In genomic region chr9:127568618-127568970, GRCh38 we compare ENCODE assay signal across 8 cellular contexts. TPM values are rescaled to one million over a fixed set of nuclear protein-coding genes. Genes with fewer than 3 reads are reported as not detected.
DNase-seq lines count a peak whose midpoint lies in the region; ATAC-seq, FAIRE-seq and TF ChIP-seq lines count a peak whose summit lies in the region.

No MANE protein-coding gene starts in this region.

- TF ChIP-seq POLR2A in adrenal gland (IDR thresholded peaks at IDR 0.05) (no peak), HepG2 (IDR thresholded peaks at IDR 0.05; ENCODE audit: insufficient read depth in 1 of 2, low read depth in 2 of 2, low read length in 2 of 2) (no peak)

- FAIRE-seq in HepG2 (lab: Jason Lieb, UNC) = no peak

- H3K4me2 ChIP-seq in HepG2 (ENCODE audit: low read depth, low read length) = peak overlapping the region; percentile 86

- no peak overlapping the region for H3K27ac Mint-ChIP-seq in activated naive CD8-positive, alpha-beta T cell treated with anti-CD3 and anti-CD28 coated beads, Interleukin-2, amount 10 ng/mL, durations not matched to agents 7 days and 5 days
- no peak overlapping the region for H3K27ac Mint-ChIP-seq in activated naive CD8-positive, alpha-beta T cell treated with anti-CD3 and anti-CD28 coated beads for 36 hours

- H3K36me3 ChIP-seq in adrenal gland (replicated peaks in 1 of 2) (no peaks in the 10 kb centered on the region), HepG2 (replicated peaks in 1 of 2; ENCODE audit: control insufficient read depth in 1 of 2, insufficient read depth in 2 of 2, low read length in 2 of 2) (peaks cover 3 to 4% of the 10 kb centered on the region in 2 experiments; a peak in 3 of 5 replicates), upper lobe of right lung (peaks cover 6% of the 10 kb centered on the region)

- TF ChIP-seq RAD21 in HepG2 (CRISPR knock-in tag; IDR thresholded peaks at IDR 0.05) = peak; percentile 40; the same call in 1 of the 2 replicates

- peaks cover 34% of the 10 kb centered on the region for H3K79me2 ChIP-seq in HepG2 (ENCODE audit: insufficient read depth, low read length)

- H3K4me1 ChIP-seq in adrenal gland (replicated peaks in 1 of 2) (peaks cover 25 to 55% of the 10 kb centered on the region in 2 donors), HepG2 (ENCODE audit: insufficient read depth, low read length) (peaks cover 53% of the 10 kb centered on the region), upper lobe of right lung (peaks cover 43% of the 10 kb centered on the region)

- H3K36me3 Mint-ChIP-seq in activated naive CD8-positive, alpha-beta T cell treated with anti-CD3 and anti-CD28 coated beads, Interleukin-2, amount 10 ng/mL, durations not matched to agents 7 days and 5 days = peaks cover 10% of the 10 kb centered on the region
- no peaks in the 10 kb centered on the region for H3K36me3 Mint-ChIP-seq in activated naive CD8-positive, alpha-beta T cell treated with anti-CD3 and anti-CD28 coated beads for 36 hours

- POLR2A ChIA-PET in activated naive CD8-positive, alpha-beta T cell treated with anti-CD3 and anti-CD28 coated beads, Interleukin-2, amount 10 ng/mL, durations not matched to agents 7 days and 5 days (lab: Charles Lee) = interaction anchor here (1.1 to 4.6 kb wide), 5 partner anchors 10 to 497 kb away, joined by 3 to 84 read pairs (median 3); partner anchors contain the start of gene TOR2A
- POLR2A ChIA-PET in HepG2 (lab: Yijun Ruan, JAX) = interaction anchor here (1.4 to 2.4 kb wide), 3 partner anchors 8 to 23 kb away, joined by 5 to 9 read pairs (median 8); no protein-coding TSS in a partner anchor

- peak overlapping the region; percentile 41 to 98 (median 81) for H3K27ac ChIP-seq in adrenal gland
- H3K27ac ChIP-seq in HepG2 (ENCODE audit: extremely low read length, insufficient read depth, low read length) = peak overlapping the region; percentile 25
- H3K27ac ChIP-seq in upper lobe of right lung = peak overlapping the region; percentile 91

- H3K9me3 Mint-ChIP-seq in activated naive CD8-positive, alpha-beta T cell treated with anti-CD3 and anti-CD28 coated beads, Interleukin-2, amount 10 ng/mL, durations not matched to agents 7 days and 5 days = no peaks in the 10 kb centered on the region
- H3K9me3 Mint-ChIP-seq in activated naive CD8-positive, alpha-beta T cell treated with anti-CD3 and anti-CD28 coated beads for 36 hours = no peaks in the 10 kb centered on the region

- no peaks in the 10 kb centered on the region for H3K27me3 ChIP-seq in adrenal gland
- H3K27me3 ChIP-seq in HepG2 (ENCODE audit: control insufficient read depth in 1 of 2, insufficient read depth in 2 of 2, low read length in 2 of 2) = no peaks in the 10 kb centered on the region; a peak in 2 of 5 replicates
- H3K27me3 ChIP-seq in upper lobe of right lung = no peaks in the 10 kb centered on the region

- intact Hi-C loops in adrenal gland (cut with DNase I) = loop anchor here in 1 of 2 donors (5.0 kb wide), 1 partner anchor 41 kb away; no protein-coding TSS in a partner anchor
- intact Hi-C loops in HepG2 (cut with micrococcal nuclease; ENCODE audit: unreplicated experiment) = no loop called here
- intact Hi-C loops in upper lobe of right lung (cut with DNase I) = no loop called here
- intact Hi-C loops in left colon (cut with DNase I, micrococcal nuclease) = no loop called here

- H3K9me3 ChIP-seq in adrenal gland (replicated peaks in 1 of 3) (no peaks in the 10 kb centered on the region), HepG2 (ENCODE audit: low read length) (no peaks in the 10 kb centered on the region), upper lobe of right lung (no peaks in the 10 kb centered on the region)

- peaks cover 3% of the 10 kb centered on the region; the same call in 1 of the 2 replicates for H4K20me1 ChIP-seq in HepG2 (ENCODE audit: insufficient read depth, low read length)

- H3K4me3 ChIP-seq in adrenal gland = peak overlapping the region; percentile 41 to 88 (median 64)
- peak overlapping the region; percentile 75 to 86 (median 84) for H3K4me3 ChIP-seq in HepG2 (replicated peaks in 1 of 3; ENCODE audit: insufficient read depth in 1 of 3, low read depth in 2 of 3, low read length in 3 of 3)
- H3K4me3 ChIP-seq in upper lobe of right lung = peak overlapping the region; percentile 92

- CTCF ChIA-PET in HepG2 (lab: Yijun Ruan, JAX; ENCODE audit: low intra/inter-chr PET ratio, low total read pairs) = no interaction called here

- DNase-seq in activated naive CD8-positive, alpha-beta T cell treated with anti-CD3 and anti-CD28 coated beads, Interleukin-2, amount 10 ng/mL, durations not matched to agents 7 days and 5 days = no peak
- no peak for DNase-seq in activated naive CD8-positive, alpha-beta T cell treated with anti-CD3 and anti-CD28 coated beads for 36 hours
- no peak for DNase-seq in adrenal gland
- DNase-seq in HepG2 (ENCODE audit: low spot score) = no peak
- no peak for DNase-seq in upper lobe of right lung
- no peak for DNase-seq in left colon
- DNase-seq in effector CD8-positive, alpha-beta T cell (lab: John Stamatoyannopoulos, UW) = no peak
- no peak for DNase-seq in A172 (ENCODE audit: low spot score)

- H3K27me3 Mint-ChIP-seq in activated naive CD8-positive, alpha-beta T cell treated with anti-CD3 and anti-CD28 coated beads, Interleukin-2, amount 10 ng/mL, durations not matched to agents 7 days and 5 days = no peaks in the 10 kb centered on the region
- H3K27me3 Mint-ChIP-seq in activated naive CD8-positive, alpha-beta T cell treated with anti-CD3 and anti-CD28 coated beads for 36 hours = no peaks in the 10 kb centered on the region

- WGBS in adrenal gland, 4 donors = 1% methylated on average over 43 to 49 of the region's 50 CpGs; no CpG with 5 or more reads in 2 of the 4 donors
- WGBS in HepG2 (ENCODE audit: low lambda C conversion rate) = no CpG with 5 or more reads among the region's 50 CpGs

- H3K9ac ChIP-seq in HepG2 (ENCODE audit: insufficient read depth, low read depth, low read length) = peak overlapping the region; percentile 82

- H2AFZ ChIP-seq in HepG2 (ENCODE audit: low read length) = no peak overlapping the region

- no TSS peak for BruUV-seq in HepG2 (replicated peaks; lab: Mats Ljungman, UMichigan)

- TF ChIP-seq EP300 in HepG2 (IDR thresholded peaks at IDR 0.05; ENCODE audit: low read depth in 2 of 2, low read length in 2 of 2) (no peak), HepG2 (CRISPR knock-in tag; IDR thresholded peaks at IDR 0.05; ENCODE audit: borderline replicate concordance) (no peak)

- peak overlapping the region; percentile 73 for H3K4me3 Mint-ChIP-seq in activated naive CD8-positive, alpha-beta T cell treated with anti-CD3 and anti-CD28 coated beads, Interleukin-2, amount 10 ng/mL, durations not matched to agents 7 days and 5 days
- H3K4me3 Mint-ChIP-seq in activated naive CD8-positive, alpha-beta T cell treated with anti-CD3 and anti-CD28 coated beads for 36 hours = no peak overlapping the region

- in situ Hi-C loops in HepG2 (cut with HindIII; ENCODE audit: extremely low pct_ligation_motif_present, low pct_unique_long_range_greater_than_20kb) = no loop called here

- H3K4me1 Mint-ChIP-seq in activated naive CD8-positive, alpha-beta T cell treated with anti-CD3 and anti-CD28 coated beads, Interleukin-2, amount 10 ng/mL, durations not matched to agents 7 days and 5 days = peaks cover 43% of the 10 kb centered on the region
- peaks cover 21% of the 10 kb centered on the region for H3K4me1 Mint-ChIP-seq in activated naive CD8-positive, alpha-beta T cell treated with anti-CD3 and anti-CD28 coated beads for 36 hours

- ATAC-seq in activated naive CD8-positive, alpha-beta T cell treated with anti-CD3 and anti-CD28 coated beads, Interleukin-2, amount 10 ng/mL, durations not matched to agents 7 days and 5 days (ENCODE audit: low read depth) = peak; percentile 3
- ATAC-seq in HepG2 (peak; percentile 59), upper lobe of right lung (no peak), left colon (no peak)

- TF ChIP-seq CTCF in adrenal gland (IDR thresholded peaks at IDR 0.05) = no peak
- TF ChIP-seq CTCF in HepG2 (CRISPR knock-in tag; IDR thresholded peaks at IDR 0.05) = no peak
- TF ChIP-seq CTCF in upper lobe of right lung (IDR thresholded peaks at IDR 0.05) = no peak

TF ChIP-seq in HepG2, 621 proteins besides CTCF, POLR2A, EP300 and RAD21 (continues in another document):
- no peak for TF ChIP-seq ZNF260 (CRISPR knock-in tag; IDR thresholded peaks at IDR 0.05; ENCODE audit: borderline replicate concordance, low read depth)
- peak; percentile 86; the same call in 1 of the 2 replicates for TF ChIP-seq HES4 (CRISPR knock-in tag; IDR thresholded peaks at IDR 0.05; ENCODE audit: borderline replicate concordance)

RNA-seq across cellular contexts. Expression of gene STXBP1, which starts 43.5 kb away (rescaled TPM):
- 10 to 100 TPM; 19.8 to 21.7 TPM for total RNA-seq in activated naive CD8-positive, alpha-beta T cell treated with anti-CD3 and anti-CD28 coated beads, Interleukin-2, amount 10 ng/mL, durations not matched to agents 7 days and 5 days
- total RNA-seq in activated naive CD8-positive, alpha-beta T cell treated with anti-CD3 and anti-CD28 coated beads for 36 hours = 10 to 100 TPM; 18.8 to 19.9 TPM
- 100 to 1,000 TPM in 1 of 8 donors, 10 to 100 TPM in 7; 36.1 to 169 (median 69.5) TPM for total RNA-seq in adrenal gland
- polyA plus RNA-seq in adrenal gland = 10 to 100 TPM; 29.4 to 61.6 (median 29.7) TPM
- 2.9 and 4.4 TPM in 2 replicates for total RNA-seq in HepG2 (2016; rRNA removed; fragmentation: Illumina TruSeq; extraction: Trizol)
- 2.6 and 3.0 TPM in 2 replicates for total RNA-seq in HepG2 (2016; cell fraction: cytosol; rRNA removed; fragmentation: Illumina TruSeq; extraction: Trizol; ENCODE audit: low read depth)
- total RNA-seq in HepG2 (2016; cell fraction: insoluble cytoplasmic fraction; rRNA removed; fragmentation: Illumina TruSeq; extraction: Trizol) = 2.7 and 5.6 TPM in 2 replicates
- total RNA-seq in HepG2 (2016; cell fraction: membrane; rRNA removed; fragmentation: Illumina TruSeq; extraction: Trizol) = 3.8 and 5.2 TPM in 2 replicates
- 2.6 and 3.7 TPM in 2 replicates for total RNA-seq in HepG2 (2016; cell fraction: nucleus; rRNA removed; fragmentation: Illumina TruSeq; extraction: Trizol)
- 2.9 and 4.1 TPM in 2 replicates for polyA plus RNA-seq in HepG2 (2011; rRNA removed)
- polyA plus RNA-seq in HepG2 (2011; cell fraction: cytosol; rRNA removed) = 2.4 and 5.1 TPM in 2 replicates
- polyA plus RNA-seq in HepG2 (2011; cell fraction: nucleus; rRNA removed) = 6.7 and 8.1 TPM in 2 replicates
- polyA plus RNA-seq in HepG2 (2012) = 5.9 and 8.8 TPM in 2 replicates
- 5.5 and 6.6 TPM in 2 replicates for polyA plus RNA-seq in HepG2 (2016; cell fraction: cytosol; fragmentation: Illumina TruSeq; extraction: Trizol; ENCODE audit: low read depth)
- polyA plus RNA-seq in HepG2 (2016; cell fraction: insoluble cytoplasmic fraction; fragmentation: Illumina TruSeq; extraction: Trizol; ENCODE audit: low read depth) = 5.6 and 8.0 TPM in 2 replicates
- 6.0 and 6.1 TPM in 2 replicates for polyA plus RNA-seq in HepG2 (2016; cell fraction: membrane; fragmentation: Illumina TruSeq; extraction: Trizol; ENCODE audit: low read depth)
- polyA plus RNA-seq in HepG2 (2016; cell fraction: nucleus; fragmentation: Illumina TruSeq; extraction: Trizol; ENCODE audit: insufficient read depth, low read depth) = 8.0 and 9.7 TPM in 2 replicates
- 3.4 and 23.2 TPM in 2 replicates for polyA minus RNA-seq in HepG2 (2011; rRNA and poly(A)+ RNA removed; ENCODE audit: low replicate concordance)
- 4.3 and 8.2 TPM in 2 replicates for polyA minus RNA-seq in HepG2 (2011; cell fraction: cytosol; rRNA and poly(A)+ RNA removed)
- polyA minus RNA-seq in HepG2 (2011; cell fraction: nucleus; rRNA and poly(A)+ RNA removed) = 3.6 and 7.6 TPM in 2 replicates
- 92.1 TPM for total RNA-seq in upper lobe of right lung
- total RNA-seq in left colon = 10 to 100 TPM in 1 of 2 donors, 1 to 10 TPM in 1; 9.0 to 15.0 TPM
- total RNA-seq in A172 (2014; rRNA removed; shearing (Covaris generic)) = 20.8 and 63.2 TPM in 2 replicates

Comparison
In these comparisons a context has a peak if more than half of its experiments do, and no peak if none do; other contexts are left out.
1. ATAC-seq: peak in activated naive CD8-positive, alpha-beta T cell treated with anti-CD3 and anti-CD28 coated beads, Interleukin-2, amount 10 ng/mL, durations not matched to agents 7 days and 5 days (single experiment) and HepG2 (single experiment); none in upper lobe of right lung (single experiment) and left colon (single experiment).
2. H3K27ac ChIP-seq: peak in every context shown above with its lines; median percentile 91 in upper lobe of right lung; 81 in adrenal gland; 25 in HepG2.
3. Peak in every context shown above with its lines, with median percentiles within 50 percentile points of each other: H3K4me3 ChIP-seq.